9 cellular contexts compared by ENCODE assay signal in the genomic region with DNA sequence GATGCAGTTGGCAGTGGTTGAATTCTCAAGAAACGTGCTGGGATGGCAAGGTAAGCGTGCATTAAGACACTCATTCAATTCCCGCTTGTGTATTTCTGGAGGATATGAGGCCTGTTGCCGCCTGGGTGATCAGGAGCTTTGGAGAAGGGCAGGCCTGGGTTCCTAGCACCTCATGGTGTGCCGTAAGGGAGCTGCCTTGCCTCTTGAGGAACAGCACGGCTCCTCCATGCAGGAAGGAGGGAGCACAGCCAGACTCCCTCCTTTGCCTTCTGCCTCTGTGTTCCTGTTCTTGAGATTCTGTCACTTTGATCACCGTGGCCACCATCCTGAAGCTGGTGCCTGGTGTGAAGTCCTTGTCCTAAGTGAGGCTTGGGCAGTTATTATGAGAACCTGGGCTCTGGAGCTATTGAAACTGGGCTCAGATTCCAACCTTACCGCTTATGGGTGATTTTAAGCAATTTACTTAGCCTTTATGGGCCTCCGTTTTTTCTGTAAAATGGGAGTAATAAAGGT. TPM values are rescaled to one million over a fixed set of nuclear protein-coding genes. Genes with fewer than 3 reads are reported as not detected.
DNase-seq lines count a peak whose midpoint lies in the region; TF ChIP-seq lines count a peak whose summit lies in the region.
"Had no signal": no experiment of that assay in that cellular context is flagged by ENCODE, and none has a peak within 500 bp of the region (broad histone marks: within the 10 kb centered on the region; RNA-seq: fewer than 3 reads in every experiment).

No MANE protein-coding gene starts in this region.

- TF ChIP-seq EP300 in suprapubic skin (IDR thresholded peaks at IDR 0.05) = no peak

- intact Hi-C loops in colonic mucosa (cut with DNase I) = no loop called here

- H3K4me1 ChIP-seq in SJCRH30 (peaks cover 19% of the 10 kb centered on the region), esophagus (ENCODE audit: control insufficient read depth in 2 of 2, insufficient read depth in 2 of 2, low read length in 1 of 2) (peaks cover 0 to 13% of the 10 kb centered on the region in 2 donors), suprapubic skin (peaks cover 25% of the 10 kb centered on the region), colonic mucosa (no peaks in the 10 kb centered on the region)

- no peaks in the 10 kb centered on the region for H3K27me3 Mint-ChIP-seq in activated T-cell treated with anti-CD3 and anti-CD28 coated beads, Interleukin-2, amount 50 U/mL, for 24 hours

- H3K36me3 Mint-ChIP-seq in activated T-cell treated with anti-CD3 and anti-CD28 coated beads, Interleukin-2, amount 50 U/mL, for 24 hours (ENCODE audit: low read depth) = peaks cover 97% of the 10 kb centered on the region

- H3K27ac Mint-ChIP-seq in activated T-cell treated with anti-CD3 and anti-CD28 coated beads, Interleukin-2, amount 50 U/mL, for 24 hours = peak overlapping the region; percentile 65

- DNase-seq in activated T-cell treated with anti-CD3 and anti-CD28 coated beads, Interleukin-2, amount 50 U/mL, for 24 hours = no peak
- no peak for DNase-seq in activated T-cell treated with anti-CD3 and anti-CD28 coated beads for 4 hours
- DNase-seq in SJCRH30 = no peak
- DNase-seq in suprapubic skin (ENCODE audit: low spot score in 2 of 2) = no peak
- DNase-seq in A172 (ENCODE audit: low spot score) = no peak
- DNase-seq in DMS53 (lab: John Stamatoyannopoulos, UW) = no peak
- no peak for DNase-seq in colonic mucosa

- no peak overlapping the region for H3K4me3 Mint-ChIP-seq in activated T-cell treated with anti-CD3 and anti-CD28 coated beads, Interleukin-2, amount 50 U/mL, for 24 hours

- no peak for TF ChIP-seq CTCF in suprapubic skin (IDR thresholded peaks at IDR 0.05)
- no peak for TF ChIP-seq CTCF in colonic mucosa (IDR thresholded peaks at IDR 0.05)

- H3K4me3 ChIP-seq in SJCRH30 (no peak overlapping the region), esophagus (ENCODE audit: low read depth in 1 of 2, low read length in 2 of 2) (no peak overlapping the region), suprapubic skin (no peak overlapping the region), colonic mucosa (no peak overlapping the region)
- H3K4me3 ChIP-seq: adrenal gland had no signal

- no peaks in the 10 kb centered on the region for H3K9me3 Mint-ChIP-seq in activated T-cell treated with anti-CD3 and anti-CD28 coated beads, Interleukin-2, amount 50 U/mL, for 24 hours

- WGBS in esophagus, 2 donors = 85% methylated on average over 9 of the region's 9 CpGs
- 83% methylated on average over 9 of the region's 9 CpGs for whole genome bisulfite sequencing in suprapubic skin

- H3K9ac ChIP-seq in colonic mucosa (ENCODE audit: low read depth in 2 of 2, low read length in 2 of 2) = no peak overlapping the region

- H3K27me3 ChIP-seq in SJCRH30 (no peaks in the 10 kb centered on the region), esophagus (ENCODE audit: control insufficient read depth in 1 of 2, insufficient read depth in 2 of 2, low read length in 2 of 2) (no peaks in the 10 kb centered on the region), suprapubic skin (no peaks in the 10 kb centered on the region), colonic mucosa (no peaks in the 10 kb centered on the region)
- H3K27me3 ChIP-seq: adrenal gland had no signal

- H3K27ac ChIP-seq in SJCRH30 (0 out of 2 replicates have a peak overlapping the region, but pooled peaks have one; percentile 5), esophagus (ENCODE audit: low read depth in 2 of 2, low read length in 1 of 2) (peak overlapping the region; percentile 11 to 24), suprapubic skin (peak overlapping the region; percentile 47), colonic mucosa (no peak overlapping the region)

- peaks cover 94% of the 10 kb centered on the region for H3K36me3 ChIP-seq in SJCRH30
- peaks cover 9 to 16% of the 10 kb centered on the region in 2 donors for H3K36me3 ChIP-seq in esophagus (ENCODE audit: control insufficient read depth in 2 of 2, insufficient read depth in 2 of 2, low read length in 1 of 2)
- peaks cover 54% of the 10 kb centered on the region for H3K36me3 ChIP-seq in suprapubic skin
- H3K36me3 ChIP-seq in colonic mucosa = no peaks in the 10 kb centered on the region

- no peak for TF ChIP-seq POLR2A in suprapubic skin (IDR thresholded peaks at IDR 0.05)

- H3K9me3 ChIP-seq in SJCRH30 (replicated peaks) (no peaks in the 10 kb centered on the region), esophagus (ENCODE audit: control insufficient read depth in 2 of 2, insufficient read depth in 1 of 2, low read depth in 1 of 2, low read length in 1 of 2) (no peaks in the 10 kb centered on the region), suprapubic skin (no peaks in the 10 kb centered on the region), colonic mucosa (no peaks in the 10 kb centered on the region)
- H3K9me3 ChIP-seq: adrenal gland had no signal

- peaks cover 35% of the 10 kb centered on the region for H3K4me1 Mint-ChIP-seq in activated T-cell treated with anti-CD3 and anti-CD28 coated beads, Interleukin-2, amount 50 U/mL, for 24 hours (ENCODE audit: low read depth)

RNA-seq across cellular contexts. Expression of a gene that starts 18.3 kb away (rescaled TPM):
- total RNA-seq in SJCRH30 (2014; rRNA removed; shearing (Covaris generic)) = 0.18 and 0.26 TPM in 2 replicates
- under 1 TPM; 0.08 to 0.16 TPM for polyA plus RNA-seq in esophagus
- total RNA-seq in suprapubic skin (under 1 TPM in 3 of 4 donors, not detected in 1; 0.42 to 0.97 (median 0.60) TPM), colonic mucosa (under 1 TPM; 0.27 to 0.30 TPM)
- 0.02 and 0.17 TPM in 2 replicates for total RNA-seq in A172 (2014; rRNA removed; shearing (Covaris generic))

RNA-seq across cellular contexts. Expression of a gene that starts 23.7 kb away (rescaled TPM):
- total RNA-seq in SJCRH30 (2014; rRNA removed; shearing (Covaris generic)) = 96.2 and 112 TPM in 2 replicates
- 10 to 100 TPM; 10.8 to 17.7 TPM for polyA plus RNA-seq in esophagus
- total RNA-seq in suprapubic skin (10 to 100 TPM; 15.9 to 23.6 (median 20.0) TPM), colonic mucosa (10 to 100 TPM; 14.1 to 25.5 TPM)
- 41.2 and 43.8 TPM in 2 replicates for total RNA-seq in A172 (2014; rRNA removed; shearing (Covaris generic))
